Comparison of ENCODE assay signal across 9 cellular contexts in genomic region chr2:128309341-128310093, GRCh38. TPM values are rescaled to one million over a fixed set of nuclear protein-coding genes. Genes with fewer than 3 reads are reported as not detected.
DNase-seq lines count a peak whose midpoint lies in the region; ATAC-seq and TF ChIP-seq lines count a peak whose summit lies in the region.
"Had no signal": no experiment of that assay in that cellular context is flagged by ENCODE, and none has a peak within 500 bp of the region (broad histone marks: within the 10 kb centered on the region; RNA-seq: fewer than 3 reads in every experiment).

No MANE protein-coding gene starts in this region.

- no peaks in the 10 kb centered on the region for H3K27me3 ChIP-seq in right lobe of liver
- no peaks in the 10 kb centered on the region for H3K27me3 ChIP-seq in upper lobe of right lung

- TF ChIP-seq CTCF in right lobe of liver (IDR thresholded peaks at IDR 0.05) (peak in 1 of 4 donors; percentile 7), upper lobe of right lung (IDR thresholded peaks at IDR 0.05) (no peak), GM10266 (IDR thresholded peaks at IDR 0.05; ENCODE audit: control insufficient read depth, insufficient read depth, low read depth, missing control alignments) (no peak)

- no peak overlapping the region for H3K4me3 ChIP-seq in right lobe of liver
- H3K4me3 ChIP-seq in upper lobe of right lung = no peak overlapping the region

- H3K4me1 ChIP-seq in right lobe of liver (peaks cover 4 to 99% (median 55%) of the 10 kb centered on the region in 4 donors), upper lobe of right lung (peaks cover 64% of the 10 kb centered on the region)

- H3K9me3 ChIP-seq in right lobe of liver (no peaks in the 10 kb centered on the region), upper lobe of right lung (no peaks in the 10 kb centered on the region)

- H3K36me3 ChIP-seq in right lobe of liver (no peaks in the 10 kb centered on the region), upper lobe of right lung (no peaks in the 10 kb centered on the region)

- 14% methylated on average over 6 of the region's 18 CpGs for WGBS in right lobe of liver (ENCODE audit: insufficient coverage, low coverage, low lambda C conversion rate, missing lambda C conversion rate)

- peak; percentile 61 for DNase-seq in activated effector memory CD4-positive, alpha-beta T cell treated with anti-CD3 and anti-CD28 coated beads, Interleukin-2, amount 50 U/mL, for 16 hours
- no peak for DNase-seq in activated effector memory CD4-positive, alpha-beta T cell treated with Interleukin-2 at 50 U/mL for 16 hours
- DNase-seq in amniotic epithelial cell (ENCODE audit: low read depth) = peak; percentile 65
- peak; percentile 89 to 96 (median 96) for DNase-seq in right lobe of liver
- peak; percentile 68 for DNase-seq in upper lobe of right lung
- no peak for DNase-seq in GM03348 (ENCODE audit: low spot score)
- DNase-seq in GM10266 (ENCODE audit: extremely low spot score) = no peak
- DNase-seq: MM.1S had no signal

- TF ChIP-seq POLR2A in right lobe of liver (IDR thresholded peaks at IDR 0.05) = no peak

- ATAC-seq in right lobe of liver (peak; percentile 44 to 75 (median 72)), upper lobe of right lung (peak; percentile 20), GM21447 (IDR thresholded peaks at IDR 0.05; ENCODE audit: unreplicated experiment) (no peak)

- H3K27ac ChIP-seq in right lobe of liver (peak overlapping the region; percentile 47 to 89 (median 73)), upper lobe of right lung (no peak overlapping the region)

- intact Hi-C loops in right lobe of liver (cut with DNase I) (loop anchor here in 1 of 2 donors (10.0 kb wide), 1 partner anchor 125 kb away; no protein-coding TSS in a partner anchor), upper lobe of right lung (cut with DNase I) (no loop called here)

RNA-seq across cellular contexts. Expression of gene HS6ST1, which starts 9.2 kb away (rescaled TPM):
- total RNA-seq in right lobe of liver (10 to 100 TPM; 18.0 to 53.5 (median 31.0) TPM), upper lobe of right lung (33.2 TPM)

Comparison
In these comparisons a context has a peak if more than half of its experiments do, and no peak if none do; other contexts are left out.
1. DNase-seq: peak in activated effector memory CD4-positive, alpha-beta T cell treated with anti-CD3 and anti-CD28 coated beads, Interleukin-2, amount 50 U/mL, for 16 hours (single experiment), amniotic epithelial cell (single experiment), right lobe of liver (3 of 3) and upper lobe of right lung (single experiment); none in activated effector memory CD4-positive, alpha-beta T cell treated with Interleukin-2 at 50 U/mL for 16 hours (single experiment), GM03348 (single experiment) and GM10266 (single experiment).